Comparison of ENCODE assay signal across 17 cellular contexts in the genomic region with DNA sequence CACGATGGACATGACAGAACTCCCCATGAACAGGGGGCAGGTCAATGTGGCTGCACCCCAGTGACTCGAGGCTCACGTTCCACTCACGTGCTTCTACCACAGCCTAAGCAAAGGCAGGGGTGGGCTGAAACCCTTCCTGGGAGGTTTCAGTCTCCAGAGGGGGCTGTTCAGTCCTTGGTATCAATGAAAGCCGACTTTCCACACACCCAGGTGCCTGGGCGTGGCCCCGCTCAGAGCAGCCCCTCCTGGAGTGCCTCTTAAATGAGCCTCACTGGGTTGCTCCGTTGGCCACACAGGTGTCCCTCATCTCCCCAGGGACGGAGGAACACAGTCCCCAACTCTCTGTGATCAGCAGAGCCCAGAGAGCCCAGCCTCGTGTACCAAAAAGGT.
DNase-seq lines count a peak whose midpoint lies in the region; ATAC-seq and TF ChIP-seq lines count a peak whose summit lies in the region.
"Had no signal": no experiment of that assay in that cellular context is flagged by ENCODE, and none has a peak within 500 bp of the region (broad histone marks: within the 10 kb centered on the region; RNA-seq: fewer than 3 reads in every experiment).

No MANE protein-coding gene starts in this region.

- H3K36me3 ChIP-seq in brain microvascular endothelial cell (replicated peaks) = no peaks in the 10 kb centered on the region
- H3K36me3 ChIP-seq in tibial artery = no peaks in the 10 kb centered on the region
- no peaks in the 10 kb centered on the region for H3K36me3 ChIP-seq in BE2C
- H3K36me3 ChIP-seq: thoracic aorta had no signal

- no peaks in the 10 kb centered on the region for H3K27me3 ChIP-seq in brain microvascular endothelial cell (replicated peaks)
- no peaks in the 10 kb centered on the region for H3K27me3 ChIP-seq in tibial artery
- H3K27me3 ChIP-seq in BE2C = no peaks in the 10 kb centered on the region
- H3K27me3 ChIP-seq: foreskin keratinocyte had no signal

- CTCF ChIA-PET in activated CD8-positive, alpha-beta memory T cell treated with anti-CD3 and anti-CD28 coated beads, Interleukin-2, amount 10 ng/mL, durations not matched to agents 7 days and 5 days (lab: Charles Lee) = interaction anchor here (1.2 kb wide), 1 partner anchor 8 kb away, joined by 4 read pairs; no protein-coding TSS in a partner anchor

- no peak overlapping the region for H3K4me3 ChIP-seq in brain microvascular endothelial cell (ENCODE audit: low read depth, low read length)
- no peak overlapping the region for H3K4me3 ChIP-seq in tibial artery
- no peak overlapping the region for H3K4me3 ChIP-seq in BE2C (ENCODE audit: low read depth, low read length)

- ATAC-seq in activated CD8-positive, alpha-beta memory T cell treated with anti-CD3 and anti-CD28 coated beads, Interleukin-2, amount 10 ng/mL, durations not matched to agents 7 days and 5 days = no peak
- ATAC-seq in naive thymus-derived CD8-positive, alpha-beta T cell = peak in 1 of 2 donors; percentile 29
- ATAC-seq: foreskin keratinocyte had no signal

- H3K9me3 ChIP-seq in tibial artery (no peaks in the 10 kb centered on the region), BE2C (no peaks in the 10 kb centered on the region)
- H3K9me3 ChIP-seq: thoracic aorta had no signal

- DNase-seq in activated CD8-positive, alpha-beta memory T cell treated with anti-CD3 and anti-CD28 coated beads, Interleukin-2, amount 10 ng/mL, durations not matched to agents 7 days and 5 days = no peak
- no peak for DNase-seq in activated CD8-positive, alpha-beta memory T cell treated with anti-CD3 and anti-CD28 coated beads for 24 hours
- DNase-seq in brain microvascular endothelial cell (no peak), tibial artery (no peak), BE2C (no peak), MV-4-11 (lab: John Stamatoyannopoulos, UW) (no peak), NCI-H128 (lab: John Stamatoyannopoulos, UW; ENCODE audit: unreplicated experiment) (no peak)
- DNase-seq in naive thymus-derived CD8-positive, alpha-beta T cell = no peak
- DNase-seq: activated effector memory CD4-positive, alpha-beta T cell treated with Interleukin-2 at 50 U/mL for 16 hours; cortex of kidney; foreskin keratinocyte; NCI-H1417; NCI-H774; SIG-M5 had no signal

- H3K27ac ChIP-seq in brain microvascular endothelial cell (no peak overlapping the region), tibial artery (peak overlapping the region; percentile 57 to 73)
- H3K27ac ChIP-seq: foreskin keratinocyte, VCaP had no signal

- in situ Hi-C loops in brain microvascular endothelial cell (cut with HindIII; ENCODE audit: low pct_ligation_motif_present, low sequenced_read_pairs) = no loop called here

- POLR2A ChIA-PET in naive thymus-derived CD8-positive, alpha-beta T cell (lab: Charles Lee) = interaction anchor here (0.8 to 3.2 kb wide), 10 partner anchors 8 to 257 kb away, joined by 3 to 23 read pairs (median 4); no protein-coding TSS in a partner anchor

- intact Hi-C loops in tibial artery (cut with DNase I; ENCODE audit: low total_unique reads) = no loop called here

- H3K27ac Mint-ChIP-seq in activated CD8-positive, alpha-beta memory T cell treated with anti-CD3 and anti-CD28 coated beads, Interleukin-2, amount 10 ng/mL, durations not matched to agents 7 days and 5 days = peak overlapping the region; percentile 83
- peak overlapping the region; percentile 96 to 100 (median 99) for H3K27ac Mint-ChIP-seq in naive thymus-derived CD8-positive, alpha-beta T cell

- H3K4me3 Mint-ChIP-seq in activated CD8-positive, alpha-beta memory T cell treated with anti-CD3 and anti-CD28 coated beads, Interleukin-2, amount 10 ng/mL, durations not matched to agents 7 days and 5 days = no peak overlapping the region
- peak overlapping the region; percentile 40 to 88 (median 84) for H3K4me3 Mint-ChIP-seq in naive thymus-derived CD8-positive, alpha-beta T cell

- H3K4me1 ChIP-seq in tibial artery (peaks cover 0 to 41% (median 23%) of the 10 kb centered on the region in 4 donors), BE2C (no peaks in the 10 kb centered on the region)
- H3K4me1 ChIP-seq: foreskin keratinocyte had no signal

- no peaks in the 10 kb centered on the region for H3K27me3 Mint-ChIP-seq in activated CD8-positive, alpha-beta memory T cell treated with anti-CD3 and anti-CD28 coated beads, Interleukin-2, amount 10 ng/mL, durations not matched to agents 7 days and 5 days
- H3K27me3 Mint-ChIP-seq in naive thymus-derived CD8-positive, alpha-beta T cell = no peaks in the 10 kb centered on the region
- H3K27me3 Mint-ChIP-seq: progenitor cell of endocrine pancreas had no signal

- peaks cover 68% of the 10 kb centered on the region for H3K4me1 Mint-ChIP-seq in activated CD8-positive, alpha-beta memory T cell treated with anti-CD3 and anti-CD28 coated beads, Interleukin-2, amount 10 ng/mL, durations not matched to agents 7 days and 5 days
- peaks cover 32 to 76% (median 73%) of the 10 kb centered on the region in 4 donors for H3K4me1 Mint-ChIP-seq in naive thymus-derived CD8-positive, alpha-beta T cell

- peaks cover 21% of the 10 kb centered on the region for H3K36me3 Mint-ChIP-seq in activated CD8-positive, alpha-beta memory T cell treated with anti-CD3 and anti-CD28 coated beads, Interleukin-2, amount 10 ng/mL, durations not matched to agents 7 days and 5 days
- H3K36me3 Mint-ChIP-seq in naive thymus-derived CD8-positive, alpha-beta T cell = peaks cover 9 to 20% (median 11%) of the 10 kb centered on the region in 3 donors

- peak; percentile 4 for TF ChIP-seq CTCF in brain microvascular endothelial cell (IDR thresholded peaks at IDR 0.05; ENCODE audit: low read depth, low read length, missing control alignments)
- no peak for TF ChIP-seq CTCF in tibial artery (IDR thresholded peaks at IDR 0.05)
- no peak for TF ChIP-seq CTCF in BE2C (IDR thresholded peaks at IDR 0.05; ENCODE audit: low read depth, low read length)

- H3K9me3 Mint-ChIP-seq in activated CD8-positive, alpha-beta memory T cell treated with anti-CD3 and anti-CD28 coated beads, Interleukin-2, amount 10 ng/mL, durations not matched to agents 7 days and 5 days (ENCODE audit: low read depth) = no peaks in the 10 kb centered on the region
- peaks cover 0 to 10% (median 0%) of the 10 kb centered on the region in 9 donors for H3K9me3 Mint-ChIP-seq in naive thymus-derived CD8-positive, alpha-beta T cell
